8 cellular contexts compared by ENCODE assay signal in genomic region chr5:180811623-180812119, GRCh38. TPM values are rescaled to one million over a fixed set of nuclear protein-coding genes. Genes with fewer than 3 reads are reported as not detected.
DNase-seq lines count a peak whose midpoint lies in the region; ATAC-seq and TF ChIP-seq lines count a peak whose summit lies in the region.

No MANE protein-coding gene starts in this region.

- no peaks in the 10 kb centered on the region for H3K9me3 Mint-ChIP-seq in mesothelial cell of epicardium

- ATAC-seq in heart left ventricle (no peak), Right ventricle myocardium inferior (no peak), HG02884 (IDR thresholded peaks at IDR 0.05; ENCODE audit: unreplicated experiment) (no peak), GM18858 (IDR thresholded peaks at IDR 0.05; ENCODE audit: unreplicated experiment) (no peak)

- no peaks in the 10 kb centered on the region for H3K9me3 ChIP-seq in heart left ventricle
- H3K9me3 ChIP-seq in uterus, result no peaks in the 10 kb centered on the region

- DNase-seq in heart left ventricle (peak in 1 of 5 donors; percentile 16), Right ventricle myocardium inferior (ENCODE audit: missing footprints) (no peak), mesothelial cell of epicardium (ENCODE audit: low spot score in 2 of 2, unreplicated experiment in 2 of 2) (no peak), uterus (no peak), NCI-H82 (lab: John Stamatoyannopoulos, UW) (no peak)

- TF ChIP-seq CTCF in heart left ventricle (IDR thresholded peaks at IDR 0.05), result no peak
- TF ChIP-seq CTCF in mesothelial cell of epicardium (IDR thresholded peaks at IDR 0.05; ENCODE audit: unreplicated experiment), result no peak
- no peak for TF ChIP-seq CTCF in uterus (IDR thresholded peaks at IDR 0.05)

- H3K4me1 Mint-ChIP-seq in mesothelial cell of epicardium, result peaks cover 69% of the 10 kb centered on the region

- H3K27ac Mint-ChIP-seq in mesothelial cell of epicardium, result peak overlapping the region; percentile 92

- WGBS in heart left ventricle, 4 donors, result 58 to 76% (median 70%) methylated on average over 10 of the region's 10 CpGs
- WGBS in adipose tissue, 3 donors, result 62 to 67% (median 64%) methylated on average over 10 of the region's 10 CpGs

- H3K27me3 ChIP-seq in heart left ventricle (no peaks in the 10 kb centered on the region), uterus (no peaks in the 10 kb centered on the region)

- TF ChIP-seq POLR2A in heart left ventricle (IDR thresholded peaks at IDR 0.05), result no peak
- TF ChIP-seq POLR2A in uterus (IDR thresholded peaks at IDR 0.05), result no peak

- H3K27ac ChIP-seq in heart left ventricle (peak overlapping the region; percentile 96 to 100 (median 99)), adipose tissue (ENCODE audit: low read depth, low read length) (peak overlapping the region; percentile 49), uterus (peak overlapping the region; percentile 95 to 99)

- H3K4me1 ChIP-seq in heart left ventricle, result peaks cover 5 to 63% (median 45%) of the 10 kb centered on the region in 12 donors
- H3K4me1 ChIP-seq in uterus, result peaks cover 0 to 17% of the 10 kb centered on the region in 2 donors

- H3K4me3 ChIP-seq in heart left ventricle (peak overlapping the region in 10 of 12 donors; percentile 57 to 83 (median 71)), uterus (peak overlapping the region in 1 of 2 donors; percentile 80)

- peak overlapping the region; percentile 89 for H3K4me3 Mint-ChIP-seq in mesothelial cell of epicardium

- no peaks in the 10 kb centered on the region for H3K27me3 Mint-ChIP-seq in mesothelial cell of epicardium (ENCODE audit: low read depth)

- peaks cover 0 to 12% (median 0%) of the 10 kb centered on the region in 9 donors for H3K36me3 ChIP-seq in heart left ventricle
- H3K36me3 ChIP-seq in uterus, result no peaks in the 10 kb centered on the region

- intact Hi-C loops in heart left ventricle (cut with DNase I), result loop anchor here in 5 of 10 donors (2.0 to 5.0 kb wide), 4 partner anchors 19 to 241 kb away; partner anchors contain the start of gene ZFP62 (in 2 of the 5)
- intact Hi-C loops in Right ventricle myocardium inferior (cut with DNase I), result loop anchor here (2.0 to 5.0 kb wide), 2 partner anchors 19 to 46 kb away; no protein-coding TSS in a partner anchor
- intact Hi-C loops in uterus (cut with DNase I; ENCODE audit: low total_unique reads), result no loop called here

- H3K36me3 Mint-ChIP-seq in mesothelial cell of epicardium, result no peaks in the 10 kb centered on the region

RNA-seq across cellular contexts. Expression of gene MGAT1, which starts 9.1 kb away (rescaled TPM):
- total RNA-seq in heart left ventricle, result 100 to 1,000 TPM in 3 of 9 donors, 10 to 100 TPM in 6; 50.9 to 162 (median 83.5) TPM
- 100 to 1,000 TPM in 1 of 2 donors, 10 to 100 TPM in 1; 64.5 to 199 TPM for polyA plus RNA-seq in heart left ventricle
- 76.0 TPM for total RNA-seq in Right ventricle myocardium inferior
- 100 to 1,000 TPM in 2 of 3 donors, 10 to 100 TPM in 1; 97.5 to 180 (median 114) TPM for polyA plus RNA-seq in adipose tissue
- total RNA-seq in mesothelial cell of epicardium, result 91.4 to 93.8 TPM (median 92.3 TPM) in 3 replicates
- 100 to 1,000 TPM in 2 of 4 donors, 10 to 100 TPM in 2; 67.6 to 136 (median 99.5) TPM for total RNA-seq in uterus

RNA-seq across cellular contexts. Expression of gene ZFP62, which starts 49.4 kb away (rescaled TPM):
- total RNA-seq in heart left ventricle, result 10 to 100 TPM in 8 of 9 donors, 1 to 10 TPM in 1; 9.4 to 18.6 (median 13.8) TPM
- polyA plus RNA-seq in heart left ventricle, result 10 to 100 TPM; 10.6 to 13.6 TPM
- total RNA-seq in Right ventricle myocardium inferior, result 14.7 TPM
- 1 to 10 TPM; 5.0 to 9.8 (median 8.6) TPM for polyA plus RNA-seq in adipose tissue
- total RNA-seq in mesothelial cell of epicardium, result 48.4 to 49.8 TPM (median 48.9 TPM) in 3 replicates
- total RNA-seq in uterus, result 10 to 100 TPM in 3 of 4 donors, 1 to 10 TPM in 1; 8.5 to 43.6 (median 34.6) TPM

Comparison
In these comparisons a context has a peak if more than half of its experiments do, and no peak if none do; other contexts are left out.
1. H3K27ac ChIP-seq: peak in every context shown above with its lines; median percentile 99 in heart left ventricle; 97 in uterus; 49 in adipose tissue.